ENCODE assay signal across 32 cellular contexts in genomic region chrX:85905851-85906250, GRCh38.
"Had no signal": no experiment of that assay in that cellular context is flagged by ENCODE, and none has a peak within 500 bp of the region (broad histone marks: within the 10 kb centered on the region; RNA-seq: fewer than 3 reads in every experiment).

No MANE protein-coding gene starts in this region.

- H3K9me3 Mint-ChIP-seq: activated CD4-positive, alpha-beta memory T cell treated with anti-CD3 and anti-CD28 coated beads, Interleukin-2, amount 10 ng/mL, durations not matched to agents 7 days and 5 days; activated naive CD4-positive, alpha-beta T cell treated with anti-CD3 and anti-CD28 coated beads, Interleukin-2, amount 10 ng/mL, durations not matched to agents 7 days and 5 days; activated naive CD8-positive, alpha-beta T cell treated with anti-CD3 and anti-CD28 coated beads, Interleukin-2, amount 50 U/mL, for 24 hours had no signal

- ATAC-seq: activated CD8-positive, alpha-beta memory T cell treated with anti-CD3 and anti-CD28 coated beads, Interleukin-2, amount 10 ng/mL, durations not matched to agents 7 days and 5 days; activated naive CD8-positive, alpha-beta T cell treated with anti-CD3 and anti-CD28 coated beads, Interleukin-2, amount 50 U/mL, for 24 hours; PC-3 had no signal

- H3K4me1 Mint-ChIP-seq: activated CD4-positive, alpha-beta memory T cell treated with anti-CD3 and anti-CD28 coated beads, Interleukin-2, amount 10 ng/mL, durations not matched to agents 7 days and 5 days; activated CD8-positive, alpha-beta memory T cell treated with anti-CD3 and anti-CD28 coated beads, Interleukin-2, amount 10 ng/mL, durations not matched to agents 7 days and 5 days; activated naive CD4-positive, alpha-beta T cell treated with anti-CD3 and anti-CD28 coated beads, Interleukin-2, amount 10 ng/mL, durations not matched to agents 7 days and 5 days had no signal

- DNase-seq: activated CD4-positive, alpha-beta memory T cell treated with anti-CD3 and anti-CD28 coated beads, Interleukin-2, amount 10 ng/mL, durations not matched to agents 7 days and 5 days; activated CD4-positive, alpha-beta T cell treated with anti-CD3 and anti-CD28 coated beads for 1 hour; activated CD4-positive, alpha-beta T cell treated with anti-CD3 and anti-CD28 coated beads for 48 hours; activated CD4-positive, CD25-positive, alpha-beta regulatory T cell; activated CD8-positive, alpha-beta memory T cell treated with anti-CD3 and anti-CD28 coated beads for 24 hours; activated CD8-positive, alpha-beta memory T cell treated with anti-CD3 and anti-CD28 coated beads, Interleukin-2, amount 10 ng/mL, durations not matched to agents 7 days and 5 days; activated CD8-positive, alpha-beta memory T cell treated with anti-CD3 and anti-CD28 coated beads, Interleukin-2, amount 50 U/mL, for 48 hours; activated effector memory CD4-positive, alpha-beta T cell treated with Interleukin-2 at 50 U/mL for 16 hours; activated naive CD4-positive, alpha-beta T cell treated with anti-CD3 and anti-CD28 coated beads, Interleukin-2, amount 10 ng/mL, durations not matched to agents 7 days and 5 days; activated naive CD8-positive, alpha-beta T cell treated with anti-CD3 and anti-CD28 coated beads, Interleukin-2, amount 50 U/mL, for 24 hours; activated T-cell treated with anti-CD3 and anti-CD28 coated beads, Interleukin-2, amount 50 U/mL, for 48 hours; anterior cingulate cortex; brain microvascular endothelial cell; central memory CD4-positive, alpha-beta T cell; MM.1S; NCI-H1105; NCI-H1417 treated with DMSO at 0.1 percent for 48 hours; NCI-H1694; NCI-H1930; NCI-H2107; NCI-H2171; NCI-H510A; NCI-H526; NCI-H748 treated with DMSO at 0.1 percent for 48 hours; NK-92 treated with Interleukin-12 subunit alpha and Interleukin-12 subunit beta, amount 100 ng/mL, for 24 hours; PC-3; Peyer's patch; RPMI8226; SIG-M5; T1000; WERI-Rb-1 had no signal

- H3K4me3 Mint-ChIP-seq: activated CD4-positive, alpha-beta memory T cell treated with anti-CD3 and anti-CD28 coated beads, Interleukin-2, amount 10 ng/mL, durations not matched to agents 7 days and 5 days; activated CD8-positive, alpha-beta memory T cell treated with anti-CD3 and anti-CD28 coated beads, Interleukin-2, amount 10 ng/mL, durations not matched to agents 7 days and 5 days; activated naive CD4-positive, alpha-beta T cell treated with anti-CD3 and anti-CD28 coated beads, Interleukin-2, amount 10 ng/mL, durations not matched to agents 7 days and 5 days; activated naive CD8-positive, alpha-beta T cell; activated naive CD8-positive, alpha-beta T cell treated with anti-CD3 and anti-CD28 coated beads, Interleukin-2, amount 50 U/mL, for 24 hours had no signal

- H3K27me3 Mint-ChIP-seq: activated CD4-positive, alpha-beta memory T cell treated with anti-CD3 and anti-CD28 coated beads, Interleukin-2, amount 10 ng/mL, durations not matched to agents 7 days and 5 days; activated CD8-positive, alpha-beta memory T cell treated with anti-CD3 and anti-CD28 coated beads, Interleukin-2, amount 10 ng/mL, durations not matched to agents 7 days and 5 days; activated naive CD4-positive, alpha-beta T cell treated with anti-CD3 and anti-CD28 coated beads, Interleukin-2, amount 10 ng/mL, durations not matched to agents 7 days and 5 days; activated naive CD8-positive, alpha-beta T cell; activated naive CD8-positive, alpha-beta T cell treated with anti-CD3 and anti-CD28 coated beads, Interleukin-2, amount 50 U/mL, for 24 hours had no signal

- H3K27ac Mint-ChIP-seq: activated CD4-positive, alpha-beta memory T cell treated with anti-CD3 and anti-CD28 coated beads, Interleukin-2, amount 10 ng/mL, durations not matched to agents 7 days and 5 days; activated CD8-positive, alpha-beta memory T cell treated with anti-CD3 and anti-CD28 coated beads, Interleukin-2, amount 10 ng/mL, durations not matched to agents 7 days and 5 days; activated naive CD4-positive, alpha-beta T cell treated with anti-CD3 and anti-CD28 coated beads, Interleukin-2, amount 10 ng/mL, durations not matched to agents 7 days and 5 days; activated naive CD8-positive, alpha-beta T cell; activated naive CD8-positive, alpha-beta T cell treated with anti-CD3 and anti-CD28 coated beads, Interleukin-2, amount 50 U/mL, for 24 hours had no signal

- H3K36me3 Mint-ChIP-seq: activated naive CD8-positive, alpha-beta T cell had no signal
